17 cellular contexts compared by ENCODE assay signal in the genomic region with DNA sequence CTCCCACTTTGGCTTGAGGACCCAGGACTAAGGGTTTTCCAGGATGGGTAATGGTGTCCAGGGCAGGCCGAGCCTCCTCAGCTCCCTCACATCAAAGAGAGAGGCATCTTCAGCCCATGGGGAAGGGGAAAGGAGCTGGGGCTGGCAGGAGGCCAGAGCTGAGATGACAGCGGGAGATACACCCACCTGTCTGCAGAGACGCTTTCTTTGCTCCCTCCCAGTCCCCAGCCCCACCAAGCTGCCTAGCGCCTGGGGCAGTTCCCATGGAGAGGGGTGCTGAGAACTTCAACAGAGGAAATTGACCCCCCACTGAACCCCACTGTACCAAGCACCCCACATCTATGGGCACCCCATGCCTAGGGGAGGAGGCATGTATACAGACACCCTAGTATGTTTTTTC. TPM values are rescaled to one million over a fixed set of nuclear protein-coding genes. Genes with fewer than 3 reads are reported as not detected.
"Had no signal": no experiment of that assay in that cellular context is flagged by ENCODE, and none has a peak within 500 bp of the region (broad histone marks: within the 10 kb centered on the region; RNA-seq: fewer than 3 reads in every experiment).

No MANE protein-coding gene starts in this region.

- H3K4me1 Mint-ChIP-seq: activated B cell treated with CpG ODN at 0.5 μM for 24 hours; activated CD4-positive, alpha-beta T cell treated with anti-CD3 and anti-CD28 coated beads, Interleukin-2, amount 10 ng/mL, durations not matched to agents 24 days and 14 days; activated naive CD4-positive, alpha-beta T cell treated with anti-CD3 and anti-CD28 coated beads, Interleukin-2, amount 10 ng/mL, durations not matched to agents 7 days and 5 days; stimulated activated memory B cell treated with anti-CD40 and anti-IgM and Interleukin-4, amounts not matched to agents 10 μg/mL and 1 μg/mL and 100 μg/mL, for 72 hours had no signal

- DNase-seq: activated B cell treated with CpG ODN at 0.5 μM for 24 hours; activated CD4-positive, alpha-beta T cell treated with anti-CD3 and anti-CD28 coated beads, Interleukin-2, amount 10 ng/mL, durations not matched to agents 24 days and 14 days; activated CD8-positive, alpha-beta memory T cell treated with anti-CD3 and anti-CD28 coated beads for 24 hours; activated naive CD4-positive, alpha-beta T cell treated with anti-CD3 and anti-CD28 coated beads, Interleukin-2, amount 10 ng/mL, durations not matched to agents 7 days and 5 days; caudate nucleus; cortex of kidney; effector memory CD8-positive, alpha-beta T cell; mammary epithelial cell; retina; stimulated activated CD4-positive, alpha-beta T cell treated with anti-CD3 and anti-CD28 coated beads, Interleukin-1b, Interleukin-23, amount 100 ng/mL, for 48 hours had no signal

- H3K27ac Mint-ChIP-seq: activated B cell treated with CpG ODN at 0.5 μM for 24 hours; activated CD4-positive, alpha-beta T cell treated with anti-CD3 and anti-CD28 coated beads, Interleukin-2, amount 10 ng/mL, durations not matched to agents 24 days and 14 days; activated naive CD4-positive, alpha-beta T cell treated with anti-CD3 and anti-CD28 coated beads, Interleukin-2, amount 10 ng/mL, durations not matched to agents 7 days and 5 days; activated T-helper 2 cell treated with anti-CD3 and anti-CD28 coated beads, Interferon-gamma antibody, Interleukin-2, Interleukin-4, amounts not matched to agents 10 μg/mL and 5 μg/mL and 100 μg/mL, durations not matched to agents 14 hours and 24 hours and 36 hours; effector memory CD8-positive, alpha-beta T cell; stimulated activated memory B cell treated with anti-CD40 and anti-IgM and Interleukin-4, amounts not matched to agents 10 μg/mL and 1 μg/mL and 100 μg/mL, for 72 hours had no signal

- ATAC-seq: effector memory CD8-positive, alpha-beta T cell; stimulated activated memory B cell treated with anti-CD40 and anti-IgM and Interleukin-4, amounts not matched to agents 10 μg/mL and 1 μg/mL and 100 μg/mL, for 72 hours had no signal

- H3K36me3 Mint-ChIP-seq: activated naive CD4-positive, alpha-beta T cell treated with anti-CD3 and anti-CD28 coated beads, Interleukin-2, amount 10 ng/mL, durations not matched to agents 7 days and 5 days; stimulated activated memory B cell treated with anti-CD40 and anti-IgM and Interleukin-4, amounts not matched to agents 10 μg/mL and 1 μg/mL and 100 μg/mL, for 72 hours had no signal

- H3K27me3 ChIP-seq: pancreas had no signal

- H3K4me3 ChIP-seq: mucosa of descending colon, pancreas, smooth muscle cell had no signal

- H3K9me3 Mint-ChIP-seq: activated B cell treated with CpG ODN at 0.5 μM for 24 hours; activated CD4-positive, alpha-beta T cell treated with anti-CD3 and anti-CD28 coated beads, Interleukin-2, amount 10 ng/mL, durations not matched to agents 24 days and 14 days; activated naive CD4-positive, alpha-beta T cell treated with anti-CD3 and anti-CD28 coated beads, Interleukin-2, amount 10 ng/mL, durations not matched to agents 7 days and 5 days; activated T-helper 2 cell treated with anti-CD3 and anti-CD28 coated beads, Interferon-gamma antibody, Interleukin-2, Interleukin-4, amounts not matched to agents 10 μg/mL and 5 μg/mL and 100 μg/mL, durations not matched to agents 14 hours and 24 hours and 36 hours; effector memory CD8-positive, alpha-beta T cell; neural crest cell; stimulated activated memory B cell treated with anti-CD40 and anti-IgM and Interleukin-4, amounts not matched to agents 10 μg/mL and 1 μg/mL and 100 μg/mL, for 72 hours had no signal

- H3K9me3 ChIP-seq: mucosa of descending colon, pancreas had no signal

- H3K4me3 Mint-ChIP-seq: activated B cell treated with CpG ODN at 0.5 μM for 24 hours; activated CD4-positive, alpha-beta T cell treated with anti-CD3 and anti-CD28 coated beads, Interleukin-2, amount 10 ng/mL, durations not matched to agents 24 days and 14 days; activated naive CD4-positive, alpha-beta T cell treated with anti-CD3 and anti-CD28 coated beads, Interleukin-2, amount 10 ng/mL, durations not matched to agents 7 days and 5 days; effector memory CD8-positive, alpha-beta T cell; neural crest cell; stimulated activated memory B cell treated with anti-CD40 and anti-IgM and Interleukin-4, amounts not matched to agents 10 μg/mL and 1 μg/mL and 100 μg/mL, for 72 hours had no signal

RNA-seq across cellular contexts. Expression of a gene that starts 10.6 kb away (rescaled TPM):
- total RNA-seq: activated B cell treated with CpG ODN at 0.5 μM for 24 hours; activated CD4-positive, alpha-beta T cell treated with anti-CD3 and anti-CD28 coated beads, Interleukin-2, amount 10 ng/mL, durations not matched to agents 24 days and 14 days; activated T-helper 2 cell treated with anti-CD3 and anti-CD28 coated beads, Interferon-gamma antibody, Interleukin-2, Interleukin-4, amounts not matched to agents 10 μg/mL and 5 μg/mL and 100 μg/mL, durations not matched to agents 14 hours and 24 hours and 36 hours; T-helper 1 cell treated with Interleukin-12 subunit alpha and Interleukin-12 subunit beta and Interleukin-4 antibody, amounts not matched to agents 30 ng/mL and 1 ng/mL, for 36 hours had no signal
